Comparison of ENCODE assay signal across 11 cellular contexts in genomic region chr9:96931665-96932064, GRCh38. TPM values are rescaled to one million over a fixed set of nuclear protein-coding genes. Genes with fewer than 3 reads are reported as not detected.
"Had no signal": no experiment of that assay in that cellular context is flagged by ENCODE, and none has a peak within 500 bp of the region (broad histone marks: within the 10 kb centered on the region; RNA-seq: fewer than 3 reads in every experiment).

No MANE protein-coding gene starts in this region.

RNA-seq across cellular contexts. Expression of gene NUTM2G, which starts 3.0 kb away (rescaled TPM):
- total RNA-seq: activated CD4-positive, alpha-beta memory T cell treated with anti-CD3 and anti-CD28 coated beads for 36 hours; activated CD4-positive, alpha-beta T cell treated with anti-CD3 and anti-CD28 coated beads, Interleukin-2, amount 10 ng/mL, durations not matched to agents 7 days and 5 days; activated naive CD4-positive, alpha-beta T cell treated with anti-CD3 and anti-CD28 coated beads, Interleukin-2, amount 50 U/mL, for 72 hours; activated T-cell treated with anti-CD3 and anti-CD28 coated beads, Interleukin-2, amount 50 U/mL, for 4 hours; ascending aorta; body of pancreas; bronchial epithelial cell; LHCN-M2; M059J; PC-3; T-helper 17 cell had no signal
